Comparison of ENCODE assay signal across 8 cellular contexts in genomic region chr16:87317766-87318121, GRCh38. TPM values are rescaled to one million over a fixed set of nuclear protein-coding genes. Genes with fewer than 3 reads are reported as not detected.
DNase-seq lines count a peak whose midpoint lies in the region; ATAC-seq and TF ChIP-seq lines count a peak whose summit lies in the region.

No MANE protein-coding gene starts in this region.

- DNase-seq in activated CD4-positive, alpha-beta T cell treated with anti-CD3 and anti-CD28 coated beads, Interleukin-2, amount 10 ng/mL, durations not matched to agents 7 days and 5 days, result peak; percentile 56
- DNase-seq in fibroblast of lung (ENCODE audit: low read depth in 2 of 2) (peak; percentile 64 to 75), aorta (peak in 1 of 2 donors; percentile 68), GOT3 (lab: John Stamatoyannopoulos, UW) (no peak)

- H3K4me3 Mint-ChIP-seq in activated CD4-positive, alpha-beta T cell treated with anti-CD3 and anti-CD28 coated beads, Interleukin-2, amount 10 ng/mL, durations not matched to agents 7 days and 5 days, result peak overlapping the region; percentile 92
- peak overlapping the region; percentile 94 to 97 (median 97) for H3K4me3 Mint-ChIP-seq in nephron

- ATAC-seq in GM19324 (IDR thresholded peaks at IDR 0.05; ENCODE audit: low FRiP score, unreplicated experiment) (peak; percentile 11), aorta (ENCODE audit: low FRiP score) (peak; percentile 71)

- intact Hi-C loops in aorta (cut with DNase I), result loop anchor here (5.0 kb wide), 1 partner anchor 65 kb away; the partner anchor contains the start of gene FBXO31 (in 2 of the 2)

- peak overlapping the region; percentile 89 to 99 (median 95) for H3K9ac ChIP-seq in BLaER1 treated with 17β-estradiol and CSF1 and Interleukin-3, amounts not matched to agents 10 nM and 100 nM
- H3K9ac ChIP-seq in HUES64 (ENCODE audit: low read depth, low read length) (peak overlapping the region; percentile 97), fibroblast of lung (ENCODE audit: insufficient read depth, low read length) (peak overlapping the region; percentile 87)

- peak overlapping the region; percentile 91 to 100 (median 97) for H3K4me2 ChIP-seq in BLaER1 treated with 17β-estradiol and CSF1 and Interleukin-3, amounts not matched to agents 10 nM and 100 nM
- peak overlapping the region; percentile 100 for H3K4me2 ChIP-seq in fibroblast of lung (ENCODE audit: extremely low read depth, insufficient read depth, low read length)

- H3K9me3 Mint-ChIP-seq in activated CD4-positive, alpha-beta T cell treated with anti-CD3 and anti-CD28 coated beads, Interleukin-2, amount 10 ng/mL, durations not matched to agents 7 days and 5 days, result no peaks in the 10 kb centered on the region
- H3K9me3 Mint-ChIP-seq in nephron, result no peaks in the 10 kb centered on the region

- H3K4me3 ChIP-seq in BLaER1 treated with 17β-estradiol and CSF1 and Interleukin-3, amounts not matched to agents 10 nM and 100 nM, result peak overlapping the region; percentile 79 to 99 (median 92)
- H3K4me3 ChIP-seq in HUES64 (ENCODE audit: low read length), result peak overlapping the region; percentile 84
- H3K4me3 ChIP-seq in fibroblast of lung (replicated peaks in 1 of 4; ENCODE audit: control extremely low read depth in 1 of 4, insufficient read depth in 1 of 4, low read depth in 3 of 4, low read length in 4 of 4), result peak overlapping the region; percentile 64 to 98 (median 80)
- H3K4me3 ChIP-seq in aorta (ENCODE audit: low read length in 2 of 2), result peak overlapping the region; percentile 88 to 91

- POLR2A ChIA-PET in activated CD4-positive, alpha-beta T cell treated with anti-CD3 and anti-CD28 coated beads, Interleukin-2, amount 10 ng/mL, durations not matched to agents 7 days and 5 days (lab: Charles Lee), result interaction anchor here (1.4 kb wide), 1 partner anchor 66 kb away, joined by 3 read pairs; the partner anchor contains the start of gene FBXO31

- peaks cover 0 to 23% (median 3%) of the 10 kb centered on the region in 11 experiments; a peak in 6 of 22 replicates for H4K20me1 ChIP-seq in BLaER1 treated with 17β-estradiol and CSF1 and Interleukin-3, amounts not matched to agents 10 nM and 100 nM
- H4K20me1 ChIP-seq in fibroblast of lung (ENCODE audit: control insufficient read depth, extremely low read depth, insufficient read depth, low read length), result no peaks in the 10 kb centered on the region

- H3K79me2 ChIP-seq in fibroblast of lung (ENCODE audit: control insufficient read depth, insufficient read depth, low read length), result peaks cover 16% of the 10 kb centered on the region

- peak overlapping the region; percentile 77 to 97 (median 95) for H3K27ac ChIP-seq in BLaER1 treated with 17β-estradiol and CSF1 and Interleukin-3, amounts not matched to agents 10 nM and 100 nM
- peak overlapping the region; percentile 93 for H3K27ac ChIP-seq in HUES64 (ENCODE audit: low read depth, low read length)
- peak overlapping the region; percentile 85 for H3K27ac ChIP-seq in fibroblast of lung (ENCODE audit: insufficient read depth, low read length)
- peak overlapping the region in 1 of 2 donors; percentile 85 for H3K27ac ChIP-seq in aorta (ENCODE audit: low read depth in 1 of 2, low read length in 2 of 2)

- H3K27me3 Mint-ChIP-seq in activated CD4-positive, alpha-beta T cell treated with anti-CD3 and anti-CD28 coated beads, Interleukin-2, amount 10 ng/mL, durations not matched to agents 7 days and 5 days, result no peaks in the 10 kb centered on the region
- no peaks in the 10 kb centered on the region for H3K27me3 Mint-ChIP-seq in nephron (ENCODE audit: low read depth)

- no peaks in the 10 kb centered on the region for H3K9me3 ChIP-seq in BLaER1 treated with 17β-estradiol and CSF1 and Interleukin-3, amounts not matched to agents 10 nM and 100 nM (replicated peaks in 1 of 11)
- no peaks in the 10 kb centered on the region for H3K9me3 ChIP-seq in HUES64 (ENCODE audit: insufficient read depth, low read depth, low read length)
- H3K9me3 ChIP-seq in fibroblast of lung (ENCODE audit: control insufficient read depth, insufficient read depth, low read depth, low read length), result no peaks in the 10 kb centered on the region
- H3K9me3 ChIP-seq in aorta (ENCODE audit: control insufficient read depth, low read length), result no peaks in the 10 kb centered on the region

- no peaks in the 10 kb centered on the region for H3K27me3 ChIP-seq in BLaER1 treated with 17β-estradiol and CSF1 and Interleukin-3, amounts not matched to agents 10 nM and 100 nM
- H3K27me3 ChIP-seq in HUES64 (ENCODE audit: insufficient read depth, low read length) (no peaks in the 10 kb centered on the region), fibroblast of lung (ENCODE audit: control insufficient read depth, insufficient read depth, low read length) (no peaks in the 10 kb centered on the region), aorta (ENCODE audit: control insufficient read depth in 1 of 2, insufficient read depth in 2 of 2, low read length in 1 of 2) (no peaks in the 10 kb centered on the region)

- peaks cover 0 to 26% (median 10%) of the 10 kb centered on the region in 11 experiments; a peak in 10 of 22 replicates for H3K36me3 ChIP-seq in BLaER1 treated with 17β-estradiol and CSF1 and Interleukin-3, amounts not matched to agents 10 nM and 100 nM
- no peaks in the 10 kb centered on the region; the same call in 1 of the 2 replicates for H3K36me3 ChIP-seq in HUES64 (ENCODE audit: insufficient read depth, low read length)
- H3K36me3 ChIP-seq in fibroblast of lung (ENCODE audit: control insufficient read depth, insufficient read depth, low read length), result no peaks in the 10 kb centered on the region
- no peaks in the 10 kb centered on the region for H3K36me3 ChIP-seq in aorta (ENCODE audit: control insufficient read depth in 1 of 2, insufficient read depth in 2 of 2, low read length in 1 of 2)

- H2AFZ ChIP-seq in fibroblast of lung (ENCODE audit: low read length), result no peak overlapping the region

- WGBS in HUES64, result 1% methylated on average over 14 of the region's 18 CpGs
- WGBS in aorta, 2 donors, result 0 to 1% methylated on average over 18 of the region's 18 CpGs

- H3K4me1 Mint-ChIP-seq in activated CD4-positive, alpha-beta T cell treated with anti-CD3 and anti-CD28 coated beads, Interleukin-2, amount 10 ng/mL, durations not matched to agents 7 days and 5 days, result peaks cover 21% of the 10 kb centered on the region
- peaks cover 7% of the 10 kb centered on the region for H3K4me1 Mint-ChIP-seq in nephron

- CTCF ChIA-PET in activated CD4-positive, alpha-beta T cell treated with anti-CD3 and anti-CD28 coated beads, Interleukin-2, amount 10 ng/mL, durations not matched to agents 7 days and 5 days (lab: Charles Lee), result interaction anchor here (0.6 to 4.2 kb wide), 8 partner anchors 9 to 147 kb away, joined by 3 to 21 read pairs (median 4); partner anchors contain the start of gene FBXO31

- H3K36me3 Mint-ChIP-seq in activated CD4-positive, alpha-beta T cell treated with anti-CD3 and anti-CD28 coated beads, Interleukin-2, amount 10 ng/mL, durations not matched to agents 7 days and 5 days (ENCODE audit: low read depth), result peaks cover 16% of the 10 kb centered on the region
- H3K36me3 Mint-ChIP-seq in nephron (ENCODE audit: low read depth), result no peaks in the 10 kb centered on the region

- peaks cover 10 to 21% (median 12%) of the 10 kb centered on the region in 10 experiments for H3K4me1 ChIP-seq in BLaER1 treated with 17β-estradiol and CSF1 and Interleukin-3, amounts not matched to agents 10 nM and 100 nM
- H3K4me1 ChIP-seq in HUES64 (ENCODE audit: insufficient read depth, low read length), result 0 out of 2 replicates have a peak, but pooled peaks cover 4% of the 10 kb centered on the region
- peaks cover 5% of the 10 kb centered on the region for H3K4me1 ChIP-seq in fibroblast of lung (ENCODE audit: control insufficient read depth, extremely low read depth, insufficient read depth, low read length)
- H3K4me1 ChIP-seq in aorta (ENCODE audit: control insufficient read depth in 1 of 2, insufficient read depth in 2 of 2, low read length in 2 of 2), result peaks cover 0 to 4% of the 10 kb centered on the region in 2 donors

- no peak for TF ChIP-seq CTCF in fibroblast of lung (conservative IDR thresholded peaks at IDR 0.05 in 1 of 2, IDR thresholded peaks at IDR 0.05 in 1 of 2; ENCODE audit: low read depth in 1 of 2, low read length in 2 of 2)
- no peak for TF ChIP-seq CTCF in nephron (IDR thresholded peaks at IDR 0.05; ENCODE audit: unreplicated experiment in 3 of 3)

- H3K27ac Mint-ChIP-seq in activated CD4-positive, alpha-beta T cell treated with anti-CD3 and anti-CD28 coated beads, Interleukin-2, amount 10 ng/mL, durations not matched to agents 7 days and 5 days, result peak overlapping the region; percentile 98
- peak overlapping the region; percentile 27 to 99 (median 96) for H3K27ac Mint-ChIP-seq in nephron

RNA-seq across cellular contexts. Expression of gene C16orf95, which starts 0.6 kb away (rescaled TPM):
- 3.0 TPM for polyA plus RNA-seq in HUES64 (2013, experiment 1 of 2)
- 4.1 TPM for polyA plus RNA-seq in HUES64 (2013, experiment 2 of 2)
- total RNA-seq in activated CD4-positive, alpha-beta T cell treated with anti-CD3 and anti-CD28 coated beads, Interleukin-2, amount 10 ng/mL, durations not matched to agents 7 days and 5 days, result 1 to 10 TPM; 7.3 to 9.2 TPM
- total RNA-seq in fibroblast of lung (3.1 and 5.4 TPM in 2 replicates), aorta (1 to 10 TPM; 2.2 to 3.5 TPM)
- polyA plus RNA-seq in fibroblast of lung (1.3 and 2.4 TPM in 2 replicates), aorta (1 to 10 TPM; 5.0 to 6.6 TPM)
- polyA plus RNA-seq in fibroblast of lung (2012), result 5.4 and 8.8 TPM in 2 replicates
- 0.82 and 4.6 TPM in 2 replicates for polyA minus RNA-seq in fibroblast of lung (ENCODE audit: low replicate concordance)
